In genomic region chr1:85581138-85581801, GRCh38 we compare ENCODE assay signal across 8 cellular contexts. TPM values are rescaled to one million over a fixed set of nuclear protein-coding genes. Genes with fewer than 3 reads are reported as not detected.
A peak's percentile ranks its signal among the peaks of the same experiment; 100 is the strongest.
DNase-seq lines count a peak whose midpoint lies in the region; ATAC-seq lines count a peak whose summit lies in the region.

No MANE protein-coding gene starts in this region.

- no peaks in the 10 kb centered on the region for H3K9me3 ChIP-seq in ectodermal cell (ENCODE audit: control insufficient read depth, low read length)

- H3K27me3 Mint-ChIP-seq in activated CD4-positive, alpha-beta T cell treated with anti-CD3 and anti-CD28 coated beads, Interleukin-2, amount 10 ng/mL, durations not matched to agents 24 days and 14 days: peaks cover 78% of the 10 kb centered on the region
- H3K27me3 Mint-ChIP-seq in stimulated activated naive CD8-positive, alpha-beta T cell treated with anti-CD3 and anti-CD28 coated beads, Interleukin-15, Interleukin-2, amounts not matched to agents 100 ng/mL and 50 ng/mL, for 24 hours: peaks cover 68% of the 10 kb centered on the region

- DNase-seq in activated CD4-positive, alpha-beta T cell treated with anti-CD3 and anti-CD28 coated beads, Interleukin-2, amount 10 ng/mL, durations not matched to agents 24 days and 14 days: peak; percentile 88
- DNase-seq in activated CD4-positive, alpha-beta T cell treated with anti-CD3 and anti-CD28 coated beads, Interleukin-2, amount 50 U/mL, for 1 hour: no peak
- DNase-seq in HuH-7 (ENCODE audit: low spot score): peak; percentile 83
- DNase-seq in SW 1271 (lab: John Stamatoyannopoulos, UW): peak; percentile 37 to 42
- peak; percentile 60 to 73 for DNase-seq in lung microvascular endothelial cell (ENCODE audit: low read depth in 2 of 2)

- peak overlapping the region; percentile 97 for H3K27ac ChIP-seq in ectodermal cell (ENCODE audit: insufficient read depth, low read depth, low read length, poor library complexity, severe bottlenecking)

- peak overlapping the region; percentile 97 for H3K4me3 ChIP-seq in ectodermal cell (ENCODE audit: insufficient read depth, low read depth, low read length)

- H3K36me3 ChIP-seq in ectodermal cell (ENCODE audit: control insufficient read depth, insufficient read depth, low read length): peaks cover 9% of the 10 kb centered on the region

- H3K4me1 ChIP-seq in ectodermal cell (ENCODE audit: control insufficient read depth, insufficient read depth, low read length): peaks cover 51% of the 10 kb centered on the region

- peak overlapping the region; percentile 87 for H3K4me3 Mint-ChIP-seq in activated CD4-positive, alpha-beta T cell treated with anti-CD3 and anti-CD28 coated beads, Interleukin-2, amount 10 ng/mL, durations not matched to agents 24 days and 14 days
- H3K4me3 Mint-ChIP-seq in stimulated activated naive CD8-positive, alpha-beta T cell treated with anti-CD3 and anti-CD28 coated beads, Interleukin-15, Interleukin-2, amounts not matched to agents 100 ng/mL and 50 ng/mL, for 24 hours: peak overlapping the region; percentile 80

- peaks cover 27% of the 10 kb centered on the region for H3K4me1 Mint-ChIP-seq in activated CD4-positive, alpha-beta T cell treated with anti-CD3 and anti-CD28 coated beads, Interleukin-2, amount 10 ng/mL, durations not matched to agents 24 days and 14 days
- H3K4me1 Mint-ChIP-seq in stimulated activated naive CD8-positive, alpha-beta T cell treated with anti-CD3 and anti-CD28 coated beads, Interleukin-15, Interleukin-2, amounts not matched to agents 100 ng/mL and 50 ng/mL, for 24 hours (ENCODE audit: low read depth): peaks cover 35% of the 10 kb centered on the region

- WGBS in ectodermal cell, 2 experiments: 0 to 1% methylated on average over 45 of the region's 45 CpGs

- peak overlapping the region; percentile 80 for H3K27ac Mint-ChIP-seq in activated CD4-positive, alpha-beta T cell treated with anti-CD3 and anti-CD28 coated beads, Interleukin-2, amount 10 ng/mL, durations not matched to agents 24 days and 14 days
- H3K27ac Mint-ChIP-seq in stimulated activated naive CD8-positive, alpha-beta T cell treated with anti-CD3 and anti-CD28 coated beads, Interleukin-15, Interleukin-2, amounts not matched to agents 100 ng/mL and 50 ng/mL, for 24 hours: no peak overlapping the region

- H3K36me3 Mint-ChIP-seq in activated CD4-positive, alpha-beta T cell treated with anti-CD3 and anti-CD28 coated beads, Interleukin-2, amount 10 ng/mL, durations not matched to agents 24 days and 14 days (ENCODE audit: low read depth): no peaks in the 10 kb centered on the region
- H3K36me3 Mint-ChIP-seq in stimulated activated naive CD8-positive, alpha-beta T cell treated with anti-CD3 and anti-CD28 coated beads, Interleukin-15, Interleukin-2, amounts not matched to agents 100 ng/mL and 50 ng/mL, for 24 hours (ENCODE audit: low read depth): no peaks in the 10 kb centered on the region

- no peaks in the 10 kb centered on the region for H3K9me3 Mint-ChIP-seq in activated CD4-positive, alpha-beta T cell treated with anti-CD3 and anti-CD28 coated beads, Interleukin-2, amount 10 ng/mL, durations not matched to agents 24 days and 14 days
- no peaks in the 10 kb centered on the region for H3K9me3 Mint-ChIP-seq in stimulated activated naive CD8-positive, alpha-beta T cell treated with anti-CD3 and anti-CD28 coated beads, Interleukin-15, Interleukin-2, amounts not matched to agents 100 ng/mL and 50 ng/mL, for 24 hours

- H3K27me3 ChIP-seq in ectodermal cell (ENCODE audit: control insufficient read depth, insufficient read depth, low read length, poor library complexity, severe bottlenecking): peaks cover 37% of the 10 kb centered on the region

- intact Hi-C loops in activated CD4-positive, alpha-beta T cell treated with anti-CD3 and anti-CD28 coated beads, Interleukin-2, amount 10 ng/mL, durations not matched to agents 24 days and 14 days (cut with micrococcal nuclease): loop anchor here (1.0 to 5.0 kb wide), 3 partner anchors 126 to 282 kb away; partner anchors contain the start of gene ZNHIT6

- no peak for ATAC-seq in GM19467 (IDR thresholded peaks at IDR 0.05; ENCODE audit: unreplicated experiment)

RNA-seq across cellular contexts. Expression of gene CCN1, which starts 0.7 kb away (rescaled TPM):
- total RNA-seq in activated CD4-positive, alpha-beta T cell treated with anti-CD3 and anti-CD28 coated beads, Interleukin-2, amount 10 ng/mL, durations not matched to agents 24 days and 14 days: 0.14 and 0.21 TPM in 2 replicates
- 90.1 TPM for polyA plus RNA-seq in ectodermal cell (2013, experiment 1 of 4)
- polyA plus RNA-seq in ectodermal cell (2013, experiment 2 of 4): 85.7 TPM
- polyA plus RNA-seq in ectodermal cell (2013, experiment 3 of 4): 62.9 TPM
- 55.3 TPM for polyA plus RNA-seq in ectodermal cell (2013, experiment 4 of 4)
- total RNA-seq in lung microvascular endothelial cell: 74.5 and 213 TPM in 2 replicates

Comparison
In these comparisons a context has a peak if more than half of its experiments do, and no peak if none do; other contexts are left out.
1. RNA of gene CCN1, which starts 0.7 kb away (total RNA-seq): 74.5 to 213 TPM in lung microvascular endothelial cell; 0.14 to 0.21 TPM in activated CD4-positive, alpha-beta T cell treated with anti-CD3 and anti-CD28 coated beads, Interleukin-2, amount 10 ng/mL, durations not matched to agents 24 days and 14 days; every median in the first group is over 10 times any median in the second.